ENCODE assay signal across 21 cellular contexts in genomic region chr7:27423821-27424220, GRCh38.
DNase-seq lines count a peak whose midpoint lies in the region; ATAC-seq and TF ChIP-seq lines count a peak whose summit lies in the region.
"Had no signal": no experiment of that assay in that cellular context is flagged by ENCODE, and none has a peak within 500 bp of the region (broad histone marks: within the 10 kb centered on the region; RNA-seq: fewer than 3 reads in every experiment).

No MANE protein-coding gene starts in this region.

- H3K9ac ChIP-seq in BLaER1 treated with 17β-estradiol and CSF1 and Interleukin-3, amounts not matched to agents 10 nM and 100 nM, result no peak overlapping the region
- H3K9ac ChIP-seq in colonic mucosa (ENCODE audit: low read depth in 2 of 2, low read length in 2 of 2), result no peak overlapping the region
- H3K9ac ChIP-seq: KMS-11 had no signal

- no peaks in the 10 kb centered on the region for H4K20me1 ChIP-seq in BLaER1 treated with 17β-estradiol and CSF1 and Interleukin-3, amounts not matched to agents 10 nM and 100 nM

- no peak for TF ChIP-seq CTCF in Panc1 (IDR thresholded peaks at IDR 0.05)
- no peak for TF ChIP-seq CTCF in colonic mucosa (IDR thresholded peaks at IDR 0.05)
- no peak for TF ChIP-seq CTCF in vagina (IDR thresholded peaks at IDR 0.05)

- no peak for TF ChIP-seq POLR2A in vagina (IDR thresholded peaks at IDR 0.05)

- H3K27me3 ChIP-seq in BLaER1 treated with 17β-estradiol and CSF1 and Interleukin-3, amounts not matched to agents 10 nM and 100 nM, result no peaks in the 10 kb centered on the region
- H3K27me3 ChIP-seq in Panc1 (ENCODE audit: control insufficient read depth, insufficient read depth, low read length), result no peaks in the 10 kb centered on the region; the same call in 1 of the 2 replicates
- H3K27me3 ChIP-seq in colonic mucosa, result no peaks in the 10 kb centered on the region
- H3K27me3 ChIP-seq in vagina, result no peaks in the 10 kb centered on the region

- CTCF ChIA-PET in Panc1 (lab: Charles Lee), result no interaction called here

- no peak overlapping the region for H3K27ac ChIP-seq in BLaER1 treated with 17β-estradiol and CSF1 and Interleukin-3, amounts not matched to agents 10 nM and 100 nM
- 0 out of 2 replicates have a peak overlapping the region, but pooled peaks have one; percentile 3 for H3K27ac ChIP-seq in Panc1 (ENCODE audit: low read length)
- peak overlapping the region; percentile 76 for H3K27ac ChIP-seq in colonic mucosa
- H3K27ac ChIP-seq in vagina, result peak overlapping the region; percentile 39
- H3K27ac ChIP-seq: KMS-11 had no signal

- in situ Hi-C loops in Panc1 (cut with HindIII; ENCODE audit: low pct_unique_long_range_greater_than_20kb, low sequenced_read_pairs), result no loop called here

- no peak for DNase-seq in Panc1 (ENCODE audit: low read depth, low spot score)
- DNase-seq in colonic mucosa, result no peak
- peak in 1 of 2 donors; percentile 34 for DNase-seq in vagina (ENCODE audit: extremely low spot score in 2 of 2)
- no peak for DNase-seq in NCI-H2081 treated with DMSO at 0.1 percent for 48 hours (lab: John Stamatoyannopoulos, UW)
- DNase-seq: CD8-positive, alpha-beta memory T cell; DND-41; NCI-H1048; NCI-H1417; NCI-H1694; NCI-H2029 treated with DMSO at 0.1 percent for 48 hours; NCI-H2171 treated with DMSO at 0.1 percent for 48 hours; NCI-H524; NCI-H748 treated with DMSO at 0.1 percent for 48 hours; RPMI8226; SHP77 treated with DMSO at 0.1 percent for 48 hours had no signal

- H3K9me3 ChIP-seq in BLaER1 treated with 17β-estradiol and CSF1 and Interleukin-3, amounts not matched to agents 10 nM and 100 nM (replicated peaks in 1 of 11), result no peaks in the 10 kb centered on the region
- H3K9me3 ChIP-seq in Panc1 (ENCODE audit: control insufficient read depth, insufficient read depth, low read depth, low read length) (no peaks in the 10 kb centered on the region), colonic mucosa (no peaks in the 10 kb centered on the region), vagina (no peaks in the 10 kb centered on the region)
- H3K9me3 ChIP-seq: HAP-1 had no signal

- POLR2A ChIA-PET in Panc1 (lab: Charles Lee), result no interaction called here

- no TSS peak for BruUV-seq in Panc1 (replicated peaks; lab: Mats Ljungman, UMichigan)

- H3K4me1 ChIP-seq in BLaER1 treated with 17β-estradiol and CSF1 and Interleukin-3, amounts not matched to agents 10 nM and 100 nM, result peaks cover 11 to 47% (median 16%) of the 10 kb centered on the region in 10 experiments
- peaks cover 20% of the 10 kb centered on the region for H3K4me1 ChIP-seq in Panc1 (ENCODE audit: control insufficient read depth, insufficient read depth, low read length)
- no peaks in the 10 kb centered on the region for H3K4me1 ChIP-seq in colonic mucosa
- peaks cover 17% of the 10 kb centered on the region for H3K4me1 ChIP-seq in vagina
- H3K4me1 ChIP-seq: HAP-1 had no signal

- intact Hi-C loops in Panc1 (cut with micrococcal nuclease; ENCODE audit: unreplicated experiment) (no loop called here), colonic mucosa (cut with DNase I) (no loop called here), vagina (cut with DNase I) (no loop called here)

- no peak overlapping the region for H3K4me3 ChIP-seq in BLaER1 treated with 17β-estradiol and CSF1 and Interleukin-3, amounts not matched to agents 10 nM and 100 nM
- H3K4me3 ChIP-seq in Panc1 (ENCODE audit: low read depth in 2 of 2, low read length in 2 of 2) (no peak overlapping the region), colonic mucosa (no peak overlapping the region), vagina (no peak overlapping the region)
- H3K4me3 ChIP-seq: GM23338, HAP-1 had no signal

- ATAC-seq in Panc1, result no peak
- ATAC-seq in HG02588 (IDR thresholded peaks at IDR 0.05; ENCODE audit: unreplicated experiment), result no peak
- no peak for ATAC-seq in GM18907 (IDR thresholded peaks at IDR 0.05; ENCODE audit: unreplicated experiment)
- ATAC-seq: GM23338 had no signal

- H3K4me2 ChIP-seq in BLaER1 treated with 17β-estradiol and CSF1 and Interleukin-3, amounts not matched to agents 10 nM and 100 nM, result peak overlapping the region in 7 of 11 experiments; percentile 9 to 76 (median 50); a peak in 11 of 22 replicates
- H3K4me2 ChIP-seq: GM23338, KMS-11 had no signal

- H3K36me3 ChIP-seq in BLaER1 treated with 17β-estradiol and CSF1 and Interleukin-3, amounts not matched to agents 10 nM and 100 nM, result no peaks in the 10 kb centered on the region
- H3K36me3 ChIP-seq in Panc1 (ENCODE audit: control insufficient read depth, insufficient read depth, low read length), result no peaks in the 10 kb centered on the region
- no peaks in the 10 kb centered on the region for H3K36me3 ChIP-seq in colonic mucosa
- H3K36me3 ChIP-seq in vagina, result no peaks in the 10 kb centered on the region
- H3K36me3 ChIP-seq: HAP-1 had no signal

Comparison
In these comparisons a context has a peak if more than half of its experiments do, and no peak if none do; other contexts are left out.
1. H3K27ac ChIP-seq: peak in Panc1 (single experiment), colonic mucosa (single experiment) and vagina (single experiment); none in BLaER1 treated with 17β-estradiol and CSF1 and Interleukin-3, amounts not matched to agents 10 nM and 100 nM (0 of 11).